Comparison of ENCODE assay signal across 8 cellular contexts in the genomic region with DNA sequence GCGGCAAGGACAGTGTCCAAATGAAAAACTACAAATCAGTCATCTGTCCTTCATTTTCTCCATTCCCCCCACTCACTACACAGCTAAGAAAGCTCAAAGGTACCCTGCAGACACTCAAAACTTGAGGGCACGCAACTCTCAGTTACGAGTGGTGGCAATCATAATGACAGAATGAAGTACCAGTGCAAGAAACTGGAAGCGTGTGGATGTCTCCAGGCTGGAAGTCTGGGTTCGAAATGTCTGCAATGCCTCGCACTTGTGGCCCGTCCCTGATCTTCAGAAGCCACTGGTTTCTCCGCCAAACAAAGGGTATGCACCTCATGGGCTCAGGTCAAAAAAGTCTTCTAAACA. TPM values are rescaled to one million over a fixed set of nuclear protein-coding genes. Genes with fewer than 3 reads are reported as not detected.
DNase-seq lines count a peak whose midpoint lies in the region; ATAC-seq and TF ChIP-seq lines count a peak whose summit lies in the region.

No MANE protein-coding gene starts in this region.

- ATAC-seq in GM23338 = peak; percentile 6
- no peak for ATAC-seq in stimulated activated memory B cell treated with anti-CD40 and anti-IgM and Interleukin-4, amounts not matched to agents 10 μg/mL and 1 μg/mL and 100 μg/mL, for 72 hours
- ATAC-seq in HG03342 (IDR thresholded peaks at IDR 0.05; ENCODE audit: unreplicated experiment) = no peak

- H4K20me1 ChIP-seq in GM23338 (replicated peaks; ENCODE audit: insufficient read depth) (no peaks in the 10 kb centered on the region), hepatocyte (ENCODE audit: insufficient read depth, poor library complexity, severe bottlenecking) (no peaks in the 10 kb centered on the region)

- no peak for TF ChIP-seq CTCF in GM23338 (conservative IDR thresholded peaks at IDR 0.05; ENCODE audit: low read depth in 2 of 2)
- TF ChIP-seq CTCF in VCaP (conservative IDR thresholded peaks at IDR 0.05) = no peak
- no peak for TF ChIP-seq CTCF in hepatocyte (IDR thresholded peaks at IDR 0.05; ENCODE audit: poor library complexity)

- H3K27ac Mint-ChIP-seq in GM23338 = peak overlapping the region; percentile 99
- peak overlapping the region; percentile 86 for H3K27ac Mint-ChIP-seq in stimulated activated memory B cell treated with anti-CD40 and anti-IgM and Interleukin-4, amounts not matched to agents 10 μg/mL and 1 μg/mL and 100 μg/mL, for 72 hours

- peak overlapping the region; percentile 74; the same call in 1 of the 2 replicates for H2AFZ ChIP-seq in GM23338
- H2AFZ ChIP-seq in hepatocyte = peak overlapping the region; percentile 57

- H3K79me2 ChIP-seq in GM23338 (replicated peaks; ENCODE audit: insufficient read depth) = peaks cover 11% of the 10 kb centered on the region; the same call in 1 of the 2 replicates
- H3K79me2 ChIP-seq in hepatocyte = peaks cover 8% of the 10 kb centered on the region

- H3K36me3 ChIP-seq in GM23338 (ENCODE audit: insufficient read depth) (peaks cover 20% of the 10 kb centered on the region; the same call in 1 of the 2 replicates), hepatocyte (replicated peaks; ENCODE audit: insufficient read depth, low read depth) (no peaks in the 10 kb centered on the region)

- H3K9me3 Mint-ChIP-seq in GM23338 = no peaks in the 10 kb centered on the region; the same call in 2 of the 3 replicates
- H3K9me3 Mint-ChIP-seq in stimulated activated memory B cell treated with anti-CD40 and anti-IgM and Interleukin-4, amounts not matched to agents 10 μg/mL and 1 μg/mL and 100 μg/mL, for 72 hours = no peaks in the 10 kb centered on the region

- peaks cover 10% of the 10 kb centered on the region for H3K27me3 Mint-ChIP-seq in GM23338 (ENCODE audit: insufficient read depth, low read depth, poor library complexity)
- no peaks in the 10 kb centered on the region for H3K27me3 Mint-ChIP-seq in stimulated activated memory B cell treated with anti-CD40 and anti-IgM and Interleukin-4, amounts not matched to agents 10 μg/mL and 1 μg/mL and 100 μg/mL, for 72 hours

- H3K27ac ChIP-seq in GM23338 (ENCODE audit: low read depth) (peak overlapping the region; percentile 94), VCaP (peak overlapping the region; percentile 84), hepatocyte (peak overlapping the region; percentile 82)

- peak overlapping the region; percentile 66 for H3K4me3 ChIP-seq in GM23338
- peak overlapping the region; percentile 34 for H3K4me3 ChIP-seq in hepatocyte

- WGBS in hepatocyte (ENCODE audit: low lambda C conversion rate, missing lambda C conversion rate) = 21% methylated on average over 8 of the region's 8 CpGs

- H3F3A ChIP-seq in GM23338 (replicated peaks; ENCODE audit: low read depth) = no peaks in the 10 kb centered on the region

- H3K4me1 Mint-ChIP-seq in GM23338 = no peaks in the 10 kb centered on the region; the same call in 1 of the 3 replicates
- peaks cover 6% of the 10 kb centered on the region for H3K4me1 Mint-ChIP-seq in stimulated activated memory B cell treated with anti-CD40 and anti-IgM and Interleukin-4, amounts not matched to agents 10 μg/mL and 1 μg/mL and 100 μg/mL, for 72 hours

- DNase-seq in GM23338 (ENCODE audit: low spot score) = no peak
- DNase-seq in hepatocyte (ENCODE audit: low spot score) = no peak
- DNase-seq in NCI-H2171 (lab: John Stamatoyannopoulos, UW) = no peak
- DNase-seq in NCI-H2081 (lab: John Stamatoyannopoulos, UW) = no peak
- no peak for DNase-seq in SK-N-DZ (ENCODE audit: low spot score)

- H3K4me2 ChIP-seq in GM23338 (peak overlapping the region; percentile 82), hepatocyte (peak overlapping the region; percentile 90)

- H3K9me2 ChIP-seq in GM23338 (ENCODE audit: insufficient read depth) = no peaks in the 10 kb centered on the region
- H3K9me2 ChIP-seq in hepatocyte (replicated peaks; ENCODE audit: insufficient read depth) = no peaks in the 10 kb centered on the region

- H3K36me3 Mint-ChIP-seq in GM23338 (ENCODE audit: low read depth) = peaks cover 19% of the 10 kb centered on the region
- H3K36me3 Mint-ChIP-seq in stimulated activated memory B cell treated with anti-CD40 and anti-IgM and Interleukin-4, amounts not matched to agents 10 μg/mL and 1 μg/mL and 100 μg/mL, for 72 hours = no peaks in the 10 kb centered on the region

- H3K4me1 ChIP-seq in GM23338 (ENCODE audit: insufficient read depth) = no peaks in the 10 kb centered on the region
- H3K4me1 ChIP-seq in hepatocyte (ENCODE audit: insufficient read depth) = peaks cover 4% of the 10 kb centered on the region

- H3K4me3 Mint-ChIP-seq in GM23338 = peak overlapping the region; percentile 98
- peak overlapping the region; percentile 89 for H3K4me3 Mint-ChIP-seq in stimulated activated memory B cell treated with anti-CD40 and anti-IgM and Interleukin-4, amounts not matched to agents 10 μg/mL and 1 μg/mL and 100 μg/mL, for 72 hours

- H3K9me3 ChIP-seq in hepatocyte (ENCODE audit: low read depth) = no peaks in the 10 kb centered on the region

- H3K27me3 ChIP-seq in GM23338 (ENCODE audit: insufficient read depth) (no peaks in the 10 kb centered on the region), hepatocyte (no peaks in the 10 kb centered on the region)

TF ChIP-seq in GM23338, 12 proteins besides CTCF, POLR2A, EP300 and RAD21:
- TF ChIP-seq ZNF331 (CRISPR knock-in tag; IDR thresholded peaks at IDR 0.05; ENCODE audit: low read depth) = no peak
TF ChIP-seq in GM23338: peak in this region for 0.

RNA-seq across cellular contexts. Expression of a gene that starts 0.6 kb away (rescaled TPM):
- total RNA-seq in GM23338 (2014; rRNA removed; shearing (Covaris generic)) = 95.1 and 99.4 TPM in 2 replicates
- polyA plus RNA-seq in GM23338 (2016; fragmentation: Nextera tagmentation; extraction: Ambion mirVana) (102 and 107 TPM in 2 replicates), hepatocyte (3.7 and 3.8 TPM in 2 replicates)
- 6.9 and 10.8 TPM in 2 replicates for total RNA-seq in hepatocyte
- 174 and 197 TPM in 2 replicates for polyA plus RNA-seq in SK-N-DZ (2014; cell fraction: cytosol; rRNA removed)
- polyA plus RNA-seq in SK-N-DZ (2014; cell fraction: nucleus; rRNA removed) = 53.7 and 85.1 TPM in 2 replicates

RNA-seq across cellular contexts. Expression of a gene that starts 21.8 kb away (rescaled TPM):
- total RNA-seq in GM23338 (2014; rRNA removed; shearing (Covaris generic)) = 273 and 276 TPM in 2 replicates
- 400 and 411 TPM in 2 replicates for polyA plus RNA-seq in GM23338 (2016; fragmentation: Nextera tagmentation; extraction: Ambion mirVana)
- 35.4 and 39.2 TPM in 2 replicates for total RNA-seq in hepatocyte
- polyA plus RNA-seq in hepatocyte = 33.5 and 34.3 TPM in 2 replicates
- polyA plus RNA-seq in SK-N-DZ (2014; cell fraction: cytosol; rRNA removed) = 414 and 426 TPM in 2 replicates
- polyA plus RNA-seq in SK-N-DZ (2014; cell fraction: nucleus; rRNA removed) = 256 and 318 TPM in 2 replicates

RNA-seq across cellular contexts. Expression of a gene that starts 45.9 kb away (rescaled TPM):
- 80.7 and 81.1 TPM in 2 replicates for total RNA-seq in GM23338 (2014; rRNA removed; shearing (Covaris generic))
- 69.4 and 78.4 TPM in 2 replicates for polyA plus RNA-seq in GM23338 (2016; fragmentation: Nextera tagmentation; extraction: Ambion mirVana)
- 36.4 and 50.9 TPM in 2 replicates for total RNA-seq in hepatocyte
- 40.4 and 41.1 TPM in 2 replicates for polyA plus RNA-seq in hepatocyte
- 55.1 and 59.1 TPM in 2 replicates for polyA plus RNA-seq in SK-N-DZ (2014; cell fraction: cytosol; rRNA removed)
- polyA plus RNA-seq in SK-N-DZ (2014; cell fraction: nucleus; rRNA removed) = 29.7 and 31.1 TPM in 2 replicates
